8 cellular contexts compared by ENCODE assay signal in the genomic region with DNA sequence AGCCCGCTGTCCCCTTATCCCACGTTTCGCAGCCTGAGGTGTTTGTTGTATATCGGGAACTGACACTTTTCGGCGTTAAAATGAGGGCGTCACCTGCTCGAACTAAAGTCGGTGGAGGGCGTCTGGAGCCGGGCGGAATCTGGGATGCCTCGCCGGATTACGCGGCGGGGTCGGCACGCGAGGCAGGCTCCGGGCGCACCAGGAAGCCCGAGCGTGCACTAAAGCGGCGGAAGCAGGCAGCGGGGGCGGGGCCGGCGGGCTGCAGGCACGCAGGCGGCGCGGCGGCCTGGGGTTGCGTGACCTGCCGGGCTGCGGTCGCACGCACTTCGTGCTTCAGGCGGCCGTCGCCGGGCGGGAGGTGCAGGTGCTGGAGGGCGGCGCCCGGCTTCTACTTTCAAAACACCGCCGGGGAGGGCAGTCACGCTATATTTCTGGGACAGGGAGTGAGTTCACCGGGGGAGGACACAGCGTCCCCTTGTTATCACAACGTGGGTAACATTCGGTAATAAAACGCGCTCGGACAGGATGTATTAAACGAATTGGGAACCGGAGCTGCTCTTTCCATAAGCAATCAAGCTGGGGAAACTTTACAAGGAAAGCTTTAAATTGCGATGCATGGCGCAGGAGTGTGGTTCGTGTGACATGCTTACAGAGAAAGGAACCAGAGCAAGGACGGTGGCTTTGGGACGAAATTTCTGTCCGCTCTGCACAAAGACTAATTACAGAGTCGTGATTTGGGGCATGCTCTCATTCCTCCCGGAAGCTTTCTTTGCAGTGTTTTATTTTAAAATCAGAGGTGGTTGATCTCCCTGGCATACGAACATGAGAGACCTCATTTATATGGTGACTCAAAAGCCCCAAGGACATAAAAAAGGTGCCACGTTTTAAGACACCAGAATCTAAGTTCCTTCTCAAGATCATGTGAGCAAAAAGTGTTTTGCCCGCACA. TPM values are rescaled to one million over a fixed set of nuclear protein-coding genes. Genes with fewer than 3 reads are reported as not detected.
DNase-seq lines count a peak whose midpoint lies in the region; ATAC-seq and TF ChIP-seq lines count a peak whose summit lies in the region.

No MANE protein-coding gene starts in this region.

- peaks cover 5% of the 10 kb centered on the region for H3K36me3 Mint-ChIP-seq in activated naive CD8-positive, alpha-beta T cell treated with anti-CD3 and anti-CD28 coated beads, Interleukin-2, amount 50 U/mL, for 24 hours (ENCODE audit: low read depth)

- WGBS in heart left ventricle, 4 donors = 1 to 3% (median 2%) methylated on average over 62 to 72 of the region's 72 CpGs

- no peak overlapping the region for H3K9ac ChIP-seq in Loucy (ENCODE audit: low read depth, low read length, poor library complexity, severe bottlenecking)
- peak overlapping the region; percentile 58 for H3K9ac ChIP-seq in SU-DHL-6 (ENCODE audit: low read length)

- no peaks in the 10 kb centered on the region for H3K4me1 ChIP-seq in Loucy (ENCODE audit: insufficient read depth, low read length, poor library complexity, severe bottlenecking)
- peaks cover 0 to 32% (median 12%) of the 10 kb centered on the region in 12 donors for H3K4me1 ChIP-seq in heart left ventricle

- no peaks in the 10 kb centered on the region for H3K79me2 ChIP-seq in Loucy (ENCODE audit: insufficient read depth, low read length)
- H3K79me2 ChIP-seq in SU-DHL-6 (ENCODE audit: insufficient read depth, low read length) = no peaks in the 10 kb centered on the region

- H3K4me3 ChIP-seq in Loucy (ENCODE audit: low read length, poor library complexity, severe bottlenecking) (peak overlapping the region; percentile 43), SU-DHL-6 (ENCODE audit: insufficient read depth, low read length, poor library complexity, severe bottlenecking) (peak overlapping the region; percentile 40), heart left ventricle (peak overlapping the region; percentile 40 to 76 (median 66))

- H3K27ac ChIP-seq in SU-DHL-6 (ENCODE audit: low read depth, low read length) (peak overlapping the region; percentile 97), heart left ventricle (peak overlapping the region; percentile 51 to 93 (median 84))

- no peaks in the 10 kb centered on the region for H3K9me3 Mint-ChIP-seq in activated naive CD8-positive, alpha-beta T cell treated with anti-CD3 and anti-CD28 coated beads, Interleukin-2, amount 50 U/mL, for 24 hours

- peak in 1 of 2 donors; percentile 58 for TF ChIP-seq POLR2A in heart left ventricle (IDR thresholded peaks at IDR 0.05)

- no peak for TF ChIP-seq CTCF in Loucy (conservative IDR thresholded peaks at IDR 0.05; ENCODE audit: low read length)
- no peak for TF ChIP-seq CTCF in SU-DHL-6 (IDR thresholded peaks at IDR 0.05; ENCODE audit: insufficient read depth, low read length, poor library complexity, severe bottlenecking)
- TF ChIP-seq CTCF in heart left ventricle (IDR thresholded peaks at IDR 0.05) = peak in 3 of 12 donors; percentile 23 to 31 (median 25)

- H3K36me3 ChIP-seq in Loucy (ENCODE audit: insufficient read depth, low read length) (no peaks in the 10 kb centered on the region), SU-DHL-6 (ENCODE audit: low read length) (no peaks in the 10 kb centered on the region), heart left ventricle (no peaks in the 10 kb centered on the region)

- no peaks in the 10 kb centered on the region for H3K27me3 Mint-ChIP-seq in activated naive CD8-positive, alpha-beta T cell treated with anti-CD3 and anti-CD28 coated beads, Interleukin-2, amount 50 U/mL, for 24 hours

- H4K20me1 ChIP-seq in Loucy (ENCODE audit: insufficient read depth, low read length, poor library complexity, severe bottlenecking) (no peaks in the 10 kb centered on the region), SU-DHL-6 (ENCODE audit: low read depth, low read length) (no peaks in the 10 kb centered on the region)

- H3K27me3 ChIP-seq in Loucy (ENCODE audit: insufficient read depth, low read length, poor library complexity, severe bottlenecking) = no peaks in the 10 kb centered on the region
- no peaks in the 10 kb centered on the region for H3K27me3 ChIP-seq in SU-DHL-6 (ENCODE audit: low read length)
- no peaks in the 10 kb centered on the region for H3K27me3 ChIP-seq in heart left ventricle

- H3K4me2 ChIP-seq in Loucy (ENCODE audit: low read depth, low read length, poor library complexity, severe bottlenecking) (peak overlapping the region; percentile 53), SU-DHL-6 (ENCODE audit: low read depth, low read length, poor library complexity, severe bottlenecking) (peak overlapping the region; percentile 85)

- H3K4me1 Mint-ChIP-seq in activated naive CD8-positive, alpha-beta T cell treated with anti-CD3 and anti-CD28 coated beads, Interleukin-2, amount 50 U/mL, for 24 hours = peaks cover 46% of the 10 kb centered on the region

- peak overlapping the region; percentile 95 for H3K27ac Mint-ChIP-seq in activated naive CD8-positive, alpha-beta T cell treated with anti-CD3 and anti-CD28 coated beads, Interleukin-2, amount 50 U/mL, for 24 hours

- H2AFZ ChIP-seq in Loucy (ENCODE audit: low read length) (peak overlapping the region; percentile 37; the same call in 1 of the 2 replicates), SU-DHL-6 (ENCODE audit: low read depth, low read length, severe bottlenecking) (peak overlapping the region; percentile 38)

- H3K4me3 Mint-ChIP-seq in activated naive CD8-positive, alpha-beta T cell treated with anti-CD3 and anti-CD28 coated beads, Interleukin-2, amount 50 U/mL, for 24 hours = peak overlapping the region; percentile 86

- H3K9me2 ChIP-seq in Loucy (replicated peaks; ENCODE audit: low read depth, low read length) (no peaks in the 10 kb centered on the region), SU-DHL-6 (replicated peaks; ENCODE audit: insufficient read depth, low read length) (no peaks in the 10 kb centered on the region)

- H3K9me3 ChIP-seq in Loucy (ENCODE audit: insufficient read depth, low read depth, low read length) (no peaks in the 10 kb centered on the region), SU-DHL-6 (ENCODE audit: insufficient read depth, low read length) (peaks cover 5% of the 10 kb centered on the region; the same call in 1 of the 2 replicates), heart left ventricle (no peaks in the 10 kb centered on the region)

- H3F3A ChIP-seq in Loucy (ENCODE audit: low read depth) = no peaks in the 10 kb centered on the region
- H3F3A ChIP-seq in SU-DHL-6 (ENCODE audit: insufficient read depth) = peaks cover 52% of the 10 kb centered on the region

- intact Hi-C loops in heart left ventricle (cut with DNase I) (loop anchor here in 7 of 10 donors (1.0 to 10.0 kb wide), 12 partner anchors 8 to 320 kb away; a partner anchor contains a TSS), posterior vena cava (cut with DNase I) (no loop called here)

- DNase-seq in GM04503 (ENCODE audit: low read depth) (peak; percentile 62), H4 (ENCODE audit: low spot score) (peak; percentile 93), heart left ventricle (peak; percentile 82 to 93 (median 88)), posterior vena cava (ENCODE audit: low spot score) (peak; percentile 94), ureter (ENCODE audit: low spot score) (peak; percentile 86)
- DNase-seq in activated naive CD8-positive, alpha-beta T cell treated with anti-CD3 and anti-CD28 coated beads, Interleukin-2, amount 50 U/mL, for 24 hours = peak; percentile 87

- peak; percentile 88 for ATAC-seq in activated naive CD8-positive, alpha-beta T cell treated with anti-CD3 and anti-CD28 coated beads, Interleukin-2, amount 50 U/mL, for 24 hours
- peak; percentile 83 to 94 (median 90) for ATAC-seq in heart left ventricle

RNA-seq across cellular contexts. Expression of a gene that starts 9.1 kb away (rescaled TPM):
- total RNA-seq in H4 (2014; rRNA removed; shearing (Covaris generic)) = 0.37 and 11.5 TPM in 2 replicates
- total RNA-seq in heart left ventricle (1 to 10 TPM in 5 of 9 donors, under 1 TPM in 3, not detected in 1; 0.23 to 1.8 (median 1.0) TPM), posterior vena cava (1 to 10 TPM; 1.4 to 1.6 TPM), ureter (3.5 TPM)
- under 1 TPM; 0.22 to 0.34 TPM for polyA plus RNA-seq in heart left ventricle

Comparison
In these comparisons a context has a peak if more than half of its experiments do, and no peak if none do; other contexts are left out.
1. Peak in every context shown above with its lines: DNase-seq, ATAC-seq, H3K4me3 ChIP-seq and H3K27ac ChIP-seq.
2. intact Hi-C loops: an anchor here in heart left ventricle (1.0 to 10.0 kb wide); none called in posterior vena cava.